Comparison of ENCODE assay signal across 8 cellular contexts in the genomic region with DNA sequence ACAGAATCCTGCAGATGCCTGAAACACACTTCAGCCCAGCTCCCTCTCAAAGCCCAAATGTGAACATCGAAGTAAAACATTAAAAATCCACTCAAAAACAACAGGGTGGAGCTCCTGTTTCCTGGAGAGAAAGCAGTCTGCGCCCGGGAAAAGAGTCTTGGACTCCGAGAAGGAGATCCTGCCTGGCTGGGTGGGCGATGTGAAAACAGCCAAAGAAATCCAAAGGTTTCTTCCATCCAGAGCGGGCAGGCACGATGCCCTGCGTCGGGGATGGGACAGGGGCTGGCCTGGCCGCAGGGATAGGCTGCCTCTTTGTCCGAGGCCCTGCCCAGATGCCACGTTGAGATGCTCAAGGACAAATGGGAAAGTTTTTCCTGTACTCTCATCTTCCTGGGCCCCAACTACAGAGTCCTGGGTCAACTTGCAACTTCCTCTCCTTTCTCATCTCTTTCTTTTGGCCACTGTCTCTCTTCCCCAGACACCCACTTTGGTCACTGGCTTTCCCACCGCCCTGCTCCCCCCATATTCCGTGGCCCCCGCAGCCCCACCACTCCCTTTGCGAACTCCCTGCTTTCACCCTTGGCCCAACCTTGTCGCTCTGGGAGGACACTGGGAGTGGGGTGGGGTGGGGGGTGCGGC. TPM values are rescaled to one million over a fixed set of nuclear protein-coding genes. Genes with fewer than 3 reads are reported as not detected.
DNase-seq lines count a peak whose midpoint lies in the region; ATAC-seq, FAIRE-seq and TF ChIP-seq lines count a peak whose summit lies in the region.

No MANE protein-coding gene starts in this region.

- H3K9ac ChIP-seq in kidney (ENCODE audit: low read length in 2 of 2): peak overlapping the region; percentile 14 to 50

- CTCF ChIA-PET in A549 (lab: Yijun Ruan, JAX): interaction anchor here (0.8 to 11.7 kb wide), 11 partner anchors 7 to 1085 kb away, joined by 3 to 115 read pairs (median 7); a partner anchor contains a TSS

- TF ChIP-seq EP300 in A549 (IDR thresholded peaks at IDR 0.05): no peak

- TF ChIP-seq POLR2A in A549 (IDR thresholded peaks at IDR 0.05; ENCODE audit: low read length): no peak

- ATAC-seq in A549: peak; percentile 82 to 89
- no peak for ATAC-seq in HG03045 (IDR thresholded peaks at IDR 0.05; ENCODE audit: unreplicated experiment)

- H3K4me2 ChIP-seq in A549: peak overlapping the region; percentile 99

- no peaks in the 10 kb centered on the region for H3K9me3 ChIP-seq in A549
- H3K9me3 ChIP-seq in kidney (ENCODE audit: control insufficient read depth in 1 of 2, low read length in 2 of 2): no peaks in the 10 kb centered on the region
- no peaks in the 10 kb centered on the region for H3K9me3 ChIP-seq in small intestine (ENCODE audit: control insufficient read depth, low read depth)

- peaks cover 15% of the 10 kb centered on the region; the same call in 2 of the 3 replicates for H3K4me1 ChIP-seq in A549
- H3K4me1 ChIP-seq in kidney (ENCODE audit: control insufficient read depth in 1 of 2, insufficient read depth in 1 of 2, low read depth in 1 of 2, low read length in 2 of 2): peaks cover 3 to 19% of the 10 kb centered on the region in 2 donors
- peaks cover 0 to 6% of the 10 kb centered on the region in 2 donors for H3K4me1 ChIP-seq in small intestine (ENCODE audit: control insufficient read depth in 2 of 2, insufficient read depth in 1 of 2, low read depth in 1 of 2, low read length in 1 of 2)

- no peaks in the 10 kb centered on the region for H3K27me3 ChIP-seq in small intestine (ENCODE audit: control insufficient read depth in 2 of 2, insufficient read depth in 2 of 2, low read length in 2 of 2)

- H3K36me3 ChIP-seq in kidney (ENCODE audit: control insufficient read depth in 1 of 2, insufficient read depth in 2 of 2, low read length in 2 of 2): no peaks in the 10 kb centered on the region
- H3K36me3 ChIP-seq in small intestine (ENCODE audit: control insufficient read depth in 2 of 2, insufficient read depth in 2 of 2, low read length in 2 of 2): no peaks in the 10 kb centered on the region

- FAIRE-seq in A549 (lab: Jason Lieb, UNC): no peak
- FAIRE-seq in RCC 7860 (lab: Jason Lieb, UNC): peak; percentile 71
- FAIRE-seq in kidney (lab: Jason Lieb, UNC): no peak
- no peak for FAIRE-seq in small intestine (lab: Jason Lieb, UNC)

- WGBS in A549 (ENCODE audit: missing lambda C conversion rate): 4% methylated on average over 13 of the region's 18 CpGs
- 5 to 16% (median 11%) methylated on average over 18 of the region's 18 CpGs for WGBS in small intestine, 3 donors

- peak overlapping the region; percentile 66 to 73 for H3K27ac ChIP-seq in A549
- peak overlapping the region; percentile 84 to 94 for H3K27ac ChIP-seq in kidney (ENCODE audit: low read depth in 2 of 2, low read length in 2 of 2)
- peak overlapping the region; percentile 62 to 96 for H3K27ac ChIP-seq in small intestine (ENCODE audit: low read depth in 1 of 2, low read length in 1 of 2)

- intact Hi-C loops in kidney (cut with DNase I): no loop called here

- peak overlapping the region; percentile 92 for H3K4me3 ChIP-seq in A549
- peak overlapping the region; percentile 70 for H3K4me3 ChIP-seq in GM08714 (ENCODE audit: low read length)
- H3K4me3 ChIP-seq in choroid plexus epithelial cell (ENCODE audit: low read depth, low read length): peak overlapping the region; percentile 89
- peak overlapping the region; percentile 61 to 69 for H3K4me3 ChIP-seq in kidney (ENCODE audit: low read length in 2 of 2)
- H3K4me3 ChIP-seq in small intestine (ENCODE audit: low read depth in 1 of 2, low read length in 2 of 2): peak overlapping the region; percentile 59 to 73

- no peak for TF ChIP-seq RAD21 in A549 (conservative IDR thresholded peaks at IDR 0.05 in 1 of 2, IDR thresholded peaks at IDR 0.05 in 1 of 2)

- TF ChIP-seq CTCF in A549 (IDR thresholded peaks at IDR 0.05): no peak
- TF ChIP-seq CTCF in choroid plexus epithelial cell (conservative IDR thresholded peaks at IDR 0.05; ENCODE audit: low read depth, low read length): no peak
- TF ChIP-seq CTCF in kidney (IDR thresholded peaks at IDR 0.05; ENCODE audit: borderline replicate concordance, extremely low read depth, insufficient read depth): no peak

- DNase-seq in A549 (ENCODE audit: low read depth in 1 of 2, low spot score in 1 of 2) (peak; percentile 62 to 84), RCC 7860 (ENCODE audit: low spot score) (peak; percentile 73), choroid plexus epithelial cell (ENCODE audit: low read depth) (peak; percentile 96), kidney (peak; percentile 91), small intestine (peak; percentile 70)
- DNase-seq in activated CD4-positive, alpha-beta T cell treated with anti-CD3 and anti-CD28 coated beads for 48 hours: no peak

- POLR2A ChIA-PET in A549 (lab: Yijun Ruan, JAX): interaction anchor here (0.6 to 1.5 kb wide), 4 partner anchors 247 to 421 kb away, joined by 3 to 6 read pairs (median 4); a partner anchor contains a TSS

TF ChIP-seq in A549, 52 proteins besides CTCF, POLR2A, EP300 and RAD21:
- TF ChIP-seq CEBPB (IDR thresholded peaks at IDR 0.05): no peak
- no peak for TF ChIP-seq SREBF2 (IDR thresholded peaks at IDR 0.05)
- no peak for TF ChIP-seq KDM5A (IDR thresholded peaks at IDR 0.05)
- TF ChIP-seq, protein P1, sequence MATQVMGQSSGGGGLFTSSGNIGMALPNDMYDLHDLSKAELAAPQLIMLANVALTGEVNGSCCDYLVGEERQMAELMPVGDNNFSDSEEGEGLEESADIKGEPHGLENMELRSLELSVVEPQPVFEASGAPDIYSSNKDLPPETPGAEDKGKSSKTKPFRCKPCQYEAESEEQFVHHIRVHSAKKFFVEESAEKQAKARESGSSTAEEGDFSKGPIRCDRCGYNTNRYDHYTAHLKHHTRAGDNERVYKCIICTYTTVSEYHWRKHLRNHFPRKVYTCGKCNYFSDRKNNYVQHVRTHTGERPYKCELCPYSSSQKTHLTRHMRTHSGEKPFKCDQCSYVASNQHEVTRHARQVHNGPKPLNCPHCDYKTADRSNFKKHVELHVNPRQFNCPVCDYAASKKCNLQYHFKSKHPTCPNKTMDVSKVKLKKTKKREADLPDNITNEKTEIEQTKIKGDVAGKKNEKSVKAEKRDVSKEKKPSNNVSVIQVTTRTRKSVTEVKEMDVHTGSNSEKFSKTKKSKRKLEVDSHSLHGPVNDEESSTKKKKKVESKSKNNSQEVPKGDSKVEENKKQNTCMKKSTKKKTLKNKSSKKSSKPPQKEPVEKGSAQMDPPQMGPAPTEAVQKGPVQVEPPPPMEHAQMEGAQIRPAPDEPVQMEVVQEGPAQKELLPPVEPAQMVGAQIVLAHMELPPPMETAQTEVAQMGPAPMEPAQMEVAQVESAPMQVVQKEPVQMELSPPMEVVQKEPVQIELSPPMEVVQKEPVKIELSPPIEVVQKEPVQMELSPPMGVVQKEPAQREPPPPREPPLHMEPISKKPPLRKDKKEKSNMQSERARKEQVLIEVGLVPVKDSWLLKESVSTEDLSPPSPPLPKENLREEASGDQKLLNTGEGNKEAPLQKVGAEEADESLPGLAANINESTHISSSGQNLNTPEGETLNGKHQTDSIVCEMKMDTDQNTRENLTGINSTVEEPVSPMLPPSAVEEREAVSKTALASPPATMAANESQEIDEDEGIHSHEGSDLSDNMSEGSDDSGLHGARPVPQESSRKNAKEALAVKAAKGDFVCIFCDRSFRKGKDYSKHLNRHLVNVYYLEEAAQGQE (IDR thresholded peaks at IDR 0.05): no peak
- no peak for TF ChIP-seq CBX2 (IDR thresholded peaks at IDR 0.05; ENCODE audit: borderline replicate concordance, low read depth)
- no peak for TF ChIP-seq HEYL (CRISPR knock-in tag; IDR thresholded peaks at IDR 0.05)
- TF ChIP-seq FOSB (CRISPR knock-in tag; IDR thresholded peaks at IDR 0.05): no peak
- TF ChIP-seq ZNF302 (CRISPR knock-in tag; IDR thresholded peaks at IDR 0.05): no peak
- TF ChIP-seq JUN (IDR thresholded peaks at IDR 0.05): 0 out of 5 replicates have a peak, but pooled peaks of 1 of the 2 experiments have one; percentile 18
- TF ChIP-seq MYC (IDR thresholded peaks at IDR 0.05; ENCODE audit: borderline replicate concordance, low read length): no peak
- TF ChIP-seq, protein P2, sequence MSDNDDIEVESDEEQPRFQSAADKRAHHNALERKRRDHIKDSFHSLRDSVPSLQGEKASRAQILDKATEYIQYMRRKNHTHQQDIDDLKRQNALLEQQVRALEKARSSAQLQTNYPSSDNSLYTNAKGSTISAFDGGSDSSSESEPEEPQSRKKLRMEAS (IDR thresholded peaks at IDR 0.05): peak; percentile 50
- no peak for TF ChIP-seq ZSCAN20 (CRISPR knock-in tag; IDR thresholded peaks at IDR 0.05)
- TF ChIP-seq ZC3H11A (IDR thresholded peaks at IDR 0.05): no peak
- no peak for TF ChIP-seq TP53 (CRISPR knock-in tag; IDR thresholded peaks at IDR 0.05)
- TF ChIP-seq ESRRA (IDR thresholded peaks at IDR 0.05; ENCODE audit: borderline replicate concordance, low read length): no peak
- no peak for TF ChIP-seq HOXB13 (CRISPR knock-in tag; IDR thresholded peaks at IDR 0.05; ENCODE audit: low read depth)
- TF ChIP-seq, protein P3, sequence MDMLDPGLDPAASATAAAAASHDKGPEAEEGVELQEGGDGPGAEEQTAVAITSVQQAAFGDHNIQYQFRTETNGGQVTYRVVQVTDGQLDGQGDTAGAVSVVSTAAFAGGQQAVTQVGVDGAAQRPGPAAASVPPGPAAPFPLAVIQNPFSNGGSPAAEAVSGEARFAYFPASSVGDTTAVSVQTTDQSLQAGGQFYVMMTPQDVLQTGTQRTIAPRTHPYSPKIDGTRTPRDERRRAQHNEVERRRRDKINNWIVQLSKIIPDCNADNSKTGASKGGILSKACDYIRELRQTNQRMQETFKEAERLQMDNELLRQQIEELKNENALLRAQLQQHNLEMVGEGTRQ (IDR thresholded peaks at IDR 0.05): no peak

RNA-seq across cellular contexts. Expression of a gene that starts 0.6 kb away (rescaled TPM):
- 19.7 and 26.1 TPM in 2 replicates for polyA plus RNA-seq in A549 (2011; rRNA removed)
- polyA plus RNA-seq in A549 (2012; cell fraction: cytosol; rRNA removed): 5.2 and 6.7 TPM in 2 replicates
- 3.3 and 3.4 TPM in 2 replicates for polyA plus RNA-seq in A549 (2012; cell fraction: nucleus; rRNA removed)
- polyA plus RNA-seq in A549 (2017; fragmentation: RNase III; extraction: RNeasy Plus Mini Kit Qiagen cat#74134 plus additional on column Dnase treatment): 6.9 to 11.6 TPM (median 9.5 TPM) in 3 replicates
- 16.2 and 25.9 TPM in 2 replicates for polyA minus RNA-seq in A549 (2011; rRNA and poly(A)+ RNA removed)
- total RNA-seq in kidney: 41.2 TPM
- 40.9 TPM for polyA plus RNA-seq in kidney (ENCODE audit: insufficient read depth, low read depth, low replicate concordance)
- 10 to 100 TPM; 11.6 to 21.6 (median 18.1) TPM for polyA plus RNA-seq in small intestine

RNA-seq across cellular contexts. Expression of a gene that starts 55.6 kb away (rescaled TPM):
- polyA plus RNA-seq in A549 (2011; rRNA removed) (244 and 370 TPM in 2 replicates), A549 (2017; fragmentation: RNase III; extraction: RNeasy Plus Mini Kit Qiagen cat#74134 plus additional on column Dnase treatment) (239 to 259 TPM (median 244 TPM) in 3 replicates), kidney (ENCODE audit: insufficient read depth, low read depth, low replicate concordance) (92.3 TPM), small intestine (10 to 100 TPM; 22.4 to 61.6 (median 32.7) TPM)
- 109 and 137 TPM in 2 replicates for polyA plus RNA-seq in A549 (2012; cell fraction: cytosol; rRNA removed)
- polyA plus RNA-seq in A549 (2012; cell fraction: nucleus; rRNA removed): 108 and 114 TPM in 2 replicates
- 386 and 403 TPM in 2 replicates for polyA minus RNA-seq in A549 (2011; rRNA and poly(A)+ RNA removed)
- total RNA-seq in kidney: 340 TPM
